Comparison of ENCODE assay signal across 9 cellular contexts in genomic region chr7:155796381-155797261, GRCh38. TPM values are rescaled to one million over a fixed set of nuclear protein-coding genes. Genes with fewer than 3 reads are reported as not detected.
DNase-seq lines count a peak whose midpoint lies in the region; ATAC-seq and TF ChIP-seq lines count a peak whose summit lies in the region.
"Had no signal": no experiment of that assay in that cellular context is flagged by ENCODE, and none has a peak within 500 bp of the region (broad histone marks: within the 10 kb centered on the region; RNA-seq: fewer than 3 reads in every experiment).

No MANE protein-coding gene starts in this region.

- TF ChIP-seq CTCF in C4-2B (conservative IDR thresholded peaks at IDR 0.05) (peak; percentile 96), LNCAP (IDR thresholded peaks at IDR 0.05) (peak; percentile 83), coronary artery (IDR thresholded peaks at IDR 0.05) (peak; percentile 92)

- no peak overlapping the region for H3K4me3 ChIP-seq in coronary artery

- no peak overlapping the region for H3K27ac Mint-ChIP-seq in activated CD4-positive, alpha-beta T cell treated with anti-CD3 and anti-CD28 coated beads, Interleukin-2, amount 10 ng/mL, durations not matched to agents 24 days and 14 days
- H3K27ac Mint-ChIP-seq in memory B cell, result no peak overlapping the region
- H3K27ac Mint-ChIP-seq: stimulated activated naive CD8-positive, alpha-beta T cell treated with anti-CD3 and anti-CD28 coated beads, Interleukin-15, Interleukin-2, amounts not matched to agents 100 ng/mL and 50 ng/mL, for 24 hours had no signal

- H3K4me1 Mint-ChIP-seq in activated CD4-positive, alpha-beta T cell treated with anti-CD3 and anti-CD28 coated beads, Interleukin-2, amount 10 ng/mL, durations not matched to agents 24 days and 14 days, result peaks cover 6% of the 10 kb centered on the region
- H3K4me1 Mint-ChIP-seq in memory B cell, result peaks cover 2% of the 10 kb centered on the region

- H3K4me3 Mint-ChIP-seq in activated CD4-positive, alpha-beta T cell treated with anti-CD3 and anti-CD28 coated beads, Interleukin-2, amount 10 ng/mL, durations not matched to agents 24 days and 14 days, result no peak overlapping the region
- no peak overlapping the region for H3K4me3 Mint-ChIP-seq in memory B cell
- H3K4me3 Mint-ChIP-seq: stimulated activated naive CD8-positive, alpha-beta T cell treated with anti-CD3 and anti-CD28 coated beads, Interleukin-15, Interleukin-2, amounts not matched to agents 100 ng/mL and 50 ng/mL, for 24 hours had no signal

- H3K36me3 Mint-ChIP-seq in activated CD4-positive, alpha-beta T cell treated with anti-CD3 and anti-CD28 coated beads, Interleukin-2, amount 10 ng/mL, durations not matched to agents 24 days and 14 days (ENCODE audit: low read depth), result no peaks in the 10 kb centered on the region
- H3K36me3 Mint-ChIP-seq in memory B cell, result no peaks in the 10 kb centered on the region

- H3K27ac ChIP-seq in C4-2B (no peak overlapping the region), coronary artery (no peak overlapping the region)

- peak; percentile 69 for ATAC-seq in GM19397 (IDR thresholded peaks at IDR 0.05; ENCODE audit: unreplicated experiment)
- peak; percentile 74 for ATAC-seq in memory B cell (ENCODE audit: low read depth)

- peaks cover 36% of the 10 kb centered on the region for H3K27me3 Mint-ChIP-seq in activated CD4-positive, alpha-beta T cell treated with anti-CD3 and anti-CD28 coated beads, Interleukin-2, amount 10 ng/mL, durations not matched to agents 24 days and 14 days
- peaks cover 9% of the 10 kb centered on the region for H3K27me3 Mint-ChIP-seq in memory B cell

- peak; percentile 91 for DNase-seq in activated CD4-positive, alpha-beta T cell treated with anti-CD3 and anti-CD28 coated beads, Interleukin-2, amount 10 ng/mL, durations not matched to agents 24 days and 14 days
- DNase-seq in coronary artery (ENCODE audit: low spot score) (no peak), memory B cell (ENCODE audit: low spot score in 2 of 2) (peak; percentile 75 to 86), KG1 (lab: John Stamatoyannopoulos, UW) (no peak)
- peak; percentile 15 to 41 for DNase-seq in stimulated activated CD8-positive, alpha-beta memory T cell treated with anti-CD3 and anti-CD28 coated beads, Interleukin-4, amount 100 ng/mL, for 1 hour (ENCODE audit: low read depth in 2 of 2, low spot score in 1 of 2)

- no peaks in the 10 kb centered on the region for H3K9me3 Mint-ChIP-seq in activated CD4-positive, alpha-beta T cell treated with anti-CD3 and anti-CD28 coated beads, Interleukin-2, amount 10 ng/mL, durations not matched to agents 24 days and 14 days
- no peaks in the 10 kb centered on the region for H3K9me3 Mint-ChIP-seq in memory B cell
- H3K9me3 Mint-ChIP-seq: stimulated activated naive CD8-positive, alpha-beta T cell treated with anti-CD3 and anti-CD28 coated beads, Interleukin-15, Interleukin-2, amounts not matched to agents 100 ng/mL and 50 ng/mL, for 24 hours had no signal

- intact Hi-C loops in activated CD4-positive, alpha-beta T cell treated with anti-CD3 and anti-CD28 coated beads, Interleukin-2, amount 10 ng/mL, durations not matched to agents 24 days and 14 days (cut with micrococcal nuclease), result loop anchor here (1.0 kb wide), 1 partner anchor 1021 kb away; no protein-coding TSS in a partner anchor

RNA-seq across cellular contexts. Expression of gene SHH, which starts 15.6 kb away (rescaled TPM):
- not detected in 2 replicates for total RNA-seq in activated CD4-positive, alpha-beta T cell treated with anti-CD3 and anti-CD28 coated beads, Interleukin-2, amount 10 ng/mL, durations not matched to agents 24 days and 14 days

Comparison
In these comparisons a context has a peak if more than half of its experiments do, and no peak if none do; other contexts are left out.
1. DNase-seq: peak in activated CD4-positive, alpha-beta T cell treated with anti-CD3 and anti-CD28 coated beads, Interleukin-2, amount 10 ng/mL, durations not matched to agents 24 days and 14 days (single experiment), memory B cell (2 of 2) and stimulated activated CD8-positive, alpha-beta memory T cell treated with anti-CD3 and anti-CD28 coated beads, Interleukin-4, amount 100 ng/mL, for 1 hour (2 of 2); none in coronary artery (single experiment) and KG1 (single experiment).
2. Peak in every context shown above with its lines, with median percentiles within 50 percentile points of each other: CTCF ChIP-seq.